In the genomic region with DNA sequence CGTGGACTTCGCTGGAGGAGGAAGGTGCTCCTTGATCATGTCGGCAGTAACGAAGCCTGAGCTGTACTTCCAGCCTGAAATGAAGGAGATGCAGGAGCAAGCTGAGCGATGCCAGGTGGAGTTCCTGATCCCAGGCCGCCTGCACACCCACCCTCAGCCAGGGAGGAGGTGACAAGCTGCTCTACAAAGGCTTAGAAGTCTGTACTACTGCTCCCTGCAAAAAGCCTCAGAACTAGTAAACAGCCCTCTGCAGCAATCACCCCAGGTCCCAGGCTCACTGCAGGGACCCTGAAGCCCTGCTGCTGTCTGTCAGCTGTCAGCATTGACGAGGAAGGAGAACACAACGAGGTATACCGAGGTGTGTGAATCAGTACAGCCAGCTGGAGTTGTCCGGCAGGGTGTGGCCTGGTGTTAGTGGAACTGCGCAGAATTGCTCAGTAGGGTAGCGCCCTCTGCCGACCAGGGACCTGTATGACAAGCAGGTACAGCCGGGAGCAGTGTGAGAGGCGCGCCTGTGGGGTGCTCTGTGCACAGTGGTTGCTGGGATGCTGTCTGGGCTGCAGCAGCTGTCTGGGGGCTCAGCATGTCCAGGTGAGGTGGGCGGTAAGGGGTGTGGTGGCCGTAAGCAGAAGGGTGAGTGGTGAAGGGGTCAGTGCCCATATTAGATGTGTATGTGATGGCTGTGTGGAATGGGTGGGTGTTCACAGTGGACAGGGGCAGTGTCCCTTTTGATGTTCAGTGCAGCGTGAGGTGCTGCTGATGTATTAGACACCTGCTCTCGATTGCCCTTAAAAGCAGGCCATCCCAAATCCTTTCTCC, we compare ENCODE assay signal across 9 cellular contexts. TPM values are rescaled to one million over a fixed set of nuclear protein-coding genes. Genes with fewer than 3 reads are reported as not detected.
DNase-seq lines count a peak whose midpoint lies in the region; ATAC-seq lines count a peak whose summit lies in the region.
"Had no signal": no experiment of that assay in that cellular context is flagged by ENCODE, and none has a peak within 500 bp of the region (broad histone marks: within the 10 kb centered on the region; RNA-seq: fewer than 3 reads in every experiment).

No MANE protein-coding gene starts in this region.

- no peak overlapping the region for H3K4me3 ChIP-seq in effector memory CD4-positive, alpha-beta T cell (ENCODE audit: insufficient read depth, low read depth, low read length, poor library complexity, severe bottlenecking)

- intact Hi-C loops in activated CD4-positive, alpha-beta memory T cell treated with anti-CD3 and anti-CD28 coated beads for 36 hours (cut with micrococcal nuclease): loop anchor here (1.0 to 2.0 kb wide), 3 partner anchors 29 to 152 kb away; a partner anchor contains a TSS

- peak; percentile 74 for DNase-seq in CD1c-positive myeloid dendritic cell (ENCODE audit: extremely low spot score)
- peak; percentile 65 for DNase-seq in NCI-H460 (ENCODE audit: extremely low read depth, low read depth)
- DNase-seq in activated CD4-positive, alpha-beta memory T cell treated with anti-CD3 and anti-CD28 coated beads for 36 hours: peak; percentile 85
- peak; percentile 41 to 62 (median 45) for DNase-seq in effector memory CD4-positive, alpha-beta T cell
- DNase-seq in midbrain (lab: John Stamatoyannopoulos, UW): peak; percentile 24
- DNase-seq in stimulated activated CD8-positive, alpha-beta memory T cell treated with anti-CD3 and anti-CD28 coated beads, Interleukin-7, amount 100 ng/mL, for 4 hours (ENCODE audit: low read depth in 2 of 2): peak; percentile 21 to 29

- no peak overlapping the region for H3K4me3 Mint-ChIP-seq in activated CD4-positive, alpha-beta memory T cell treated with anti-CD3 and anti-CD28 coated beads for 36 hours

- H3K27me3 ChIP-seq in effector memory CD4-positive, alpha-beta T cell (replicated peaks; ENCODE audit: control insufficient read depth, insufficient read depth, low read length, poor library complexity, severe bottlenecking): no peaks in the 10 kb centered on the region

- peaks cover 3% of the 10 kb centered on the region for H3K36me3 Mint-ChIP-seq in activated CD4-positive, alpha-beta memory T cell treated with anti-CD3 and anti-CD28 coated beads for 36 hours

- CTCF ChIA-PET in activated CD4-positive, alpha-beta memory T cell treated with anti-CD3 and anti-CD28 coated beads for 36 hours (lab: Charles Lee): interaction anchor here (0.7 to 3.4 kb wide), 21 partner anchors 9 to 853 kb away, joined by 3 to 41 read pairs (median 6); a partner anchor contains a TSS

- H3K4me1 Mint-ChIP-seq in activated CD4-positive, alpha-beta memory T cell treated with anti-CD3 and anti-CD28 coated beads for 36 hours (ENCODE audit: low read depth): peaks cover under 1% of the 10 kb centered on the region

- no peak overlapping the region for H3K27ac Mint-ChIP-seq in activated CD4-positive, alpha-beta memory T cell treated with anti-CD3 and anti-CD28 coated beads for 36 hours

- H3K36me3 ChIP-seq in effector memory CD4-positive, alpha-beta T cell (ENCODE audit: control insufficient read depth, insufficient read depth, low read length): no peaks in the 10 kb centered on the region

- no peaks in the 10 kb centered on the region for H3K9me3 ChIP-seq in effector memory CD4-positive, alpha-beta T cell (ENCODE audit: control insufficient read depth, low read length)

- no peaks in the 10 kb centered on the region for H3K4me1 ChIP-seq in effector memory CD4-positive, alpha-beta T cell (ENCODE audit: control insufficient read depth, insufficient read depth, low read length, poor library complexity, severe bottlenecking)

- no peaks in the 10 kb centered on the region for H3K27me3 Mint-ChIP-seq in activated CD4-positive, alpha-beta memory T cell treated with anti-CD3 and anti-CD28 coated beads for 36 hours

- ATAC-seq in GM19025 (IDR thresholded peaks at IDR 0.05; ENCODE audit: low read depth, unreplicated experiment): peak; percentile 99
- peak; percentile 89 for ATAC-seq in HG03108 (IDR thresholded peaks at IDR 0.05; ENCODE audit: unreplicated experiment)

- POLR2A ChIA-PET in activated CD4-positive, alpha-beta memory T cell treated with anti-CD3 and anti-CD28 coated beads for 36 hours (lab: Charles Lee): no interaction called here

- no peak overlapping the region for H3K27ac ChIP-seq in effector memory CD4-positive, alpha-beta T cell (ENCODE audit: insufficient read depth, low read length, poor library complexity, severe bottlenecking)

- H3K9me3 Mint-ChIP-seq in activated CD4-positive, alpha-beta memory T cell treated with anti-CD3 and anti-CD28 coated beads for 36 hours: peaks cover 4% of the 10 kb centered on the region

RNA-seq across cellular contexts. Expression of a gene that starts 7.6 kb away (rescaled TPM):
- 3.6 and 5.5 TPM in 2 replicates for total RNA-seq in NCI-H460 (2014; rRNA removed; shearing (Covaris generic))
- polyA plus RNA-seq in NCI-H460 (2014; cell fraction: nucleus; rRNA removed): 2.1 and 10.3 TPM in 2 replicates
- 1 to 10 TPM; 4.4 to 4.7 TPM for total RNA-seq in activated CD4-positive, alpha-beta memory T cell treated with anti-CD3 and anti-CD28 coated beads for 36 hours

RNA-seq across cellular contexts. Expression of a gene that starts 40.6 kb away (rescaled TPM):
- total RNA-seq in NCI-H460 (2014; rRNA removed; shearing (Covaris generic)): not detected in 2 replicates
- polyA plus RNA-seq in NCI-H460 (2014; cell fraction: nucleus; rRNA removed): not detected in 2 replicates
- total RNA-seq in activated CD4-positive, alpha-beta memory T cell treated with anti-CD3 and anti-CD28 coated beads for 36 hours: not detected
- total RNA-seq: T-helper 1 cell treated with Interleukin-12 subunit alpha and Interleukin-12 subunit beta and Interleukin-4 antibody, amounts not matched to agents 30 ng/mL and 1 ng/mL, for 36 hours had no signal

Comparison
In these comparisons a context has a peak if more than half of its experiments do, and no peak if none do; other contexts are left out.
1. DNase-seq: peak in every context shown above with its lines; median percentile 85 in activated CD4-positive, alpha-beta memory T cell treated with anti-CD3 and anti-CD28 coated beads for 36 hours; 74 in CD1c-positive myeloid dendritic cell; 65 in NCI-H460; 45 in effector memory CD4-positive, alpha-beta T cell; 25 in stimulated activated CD8-positive, alpha-beta memory T cell treated with anti-CD3 and anti-CD28 coated beads, Interleukin-7, amount 100 ng/mL, for 4 hours; 24 in midbrain.